ENCODE assay signal across 21 cellular contexts in genomic region chr1:29469457-29469856, GRCh38.
DNase-seq lines count a peak whose midpoint lies in the region; ATAC-seq and TF ChIP-seq lines count a peak whose summit lies in the region.
"Had no signal": no experiment of that assay in that cellular context is flagged by ENCODE, and none has a peak within 500 bp of the region (broad histone marks: within the 10 kb centered on the region; RNA-seq: fewer than 3 reads in every experiment).

No MANE protein-coding gene starts in this region.

- H3K36me3 ChIP-seq in BE2C: no peaks in the 10 kb centered on the region
- H3K36me3 ChIP-seq in gastroesophageal sphincter: no peaks in the 10 kb centered on the region
- no peaks in the 10 kb centered on the region for H3K36me3 ChIP-seq in ovary
- H3K36me3 ChIP-seq: esophagus squamous epithelium, heart left ventricle had no signal

- no peak overlapping the region for H3K27ac ChIP-seq in gastroesophageal sphincter
- H3K27ac ChIP-seq in ovary: no peak overlapping the region
- H3K27ac ChIP-seq: esophagus squamous epithelium, heart left ventricle had no signal

- ATAC-seq in gastroesophageal sphincter (peak; percentile 75), GM18873 (IDR thresholded peaks at IDR 0.05; ENCODE audit: low FRiP score, unreplicated experiment) (no peak)
- ATAC-seq: activated naive CD8-positive, alpha-beta T cell treated with anti-CD3 and anti-CD28 coated beads, Interleukin-2, amount 50 U/mL, for 24 hours; K562; stimulated activated naive CD8-positive, alpha-beta T cell treated with anti-CD3 and anti-CD28 coated beads, Interleukin-15, amount 100 ng/mL, for 72 hours had no signal

- intact Hi-C loops in ovary (cut with DNase I): no loop called here

- peaks cover 46% of the 10 kb centered on the region for H3K4me1 ChIP-seq in BE2C
- H3K4me1 ChIP-seq in gastroesophageal sphincter: no peaks in the 10 kb centered on the region
- no peaks in the 10 kb centered on the region for H3K4me1 ChIP-seq in ovary (ENCODE audit: insufficient read depth)
- H3K4me1 ChIP-seq: esophagus squamous epithelium, heart left ventricle had no signal

- TF ChIP-seq EP300 in gastroesophageal sphincter (IDR thresholded peaks at IDR 0.05) (no peak), ovary (IDR thresholded peaks at IDR 0.05) (no peak)

- TF ChIP-seq CTCF in BE2C (IDR thresholded peaks at IDR 0.05; ENCODE audit: low read depth, low read length) (no peak), gastroesophageal sphincter (IDR thresholded peaks at IDR 0.05) (no peak), ovary (IDR thresholded peaks at IDR 0.05) (no peak)

- TF ChIP-seq POLR2A in gastroesophageal sphincter (IDR thresholded peaks at IDR 0.05): no peak
- TF ChIP-seq POLR2A in ovary (IDR thresholded peaks at IDR 0.05): no peak

- H3K4me3 ChIP-seq in BE2C (ENCODE audit: low read depth, low read length) (no peak overlapping the region), gastroesophageal sphincter (no peak overlapping the region), ovary (no peak overlapping the region)
- H3K4me3 ChIP-seq: esophagus squamous epithelium, heart left ventricle, K562 had no signal

- DNase-seq in BE2C (peak; percentile 19), RPMI7951 (ENCODE audit: low read depth) (peak; percentile 62), ovary (peak in 3 of 5 donors; percentile 19 to 55 (median 40)), hepatic stellate cell (ENCODE audit: low spot score) (no peak), SK-N-DZ (ENCODE audit: low spot score) (no peak), NCI-H128 (lab: John Stamatoyannopoulos, UW; ENCODE audit: unreplicated experiment) (no peak)
- DNase-seq: activated CD4-positive, alpha-beta T cell treated with anti-CD3 and anti-CD28 coated beads for 1 hour; activated naive CD8-positive, alpha-beta T cell treated with anti-CD3 and anti-CD28 coated beads, Interleukin-2, amount 50 U/mL, for 24 hours; esophagus squamous epithelium; heart left ventricle; immature natural killer cell; mesendoderm; NCI-H1048; NCI-H2081 treated with DMSO at 0.1 percent for 48 hours; NCI-H510A treated with DMSO at 0.1 percent for 48 hours; SIG-M5; stimulated activated CD4-positive, alpha-beta T cell treated with anti-CD3 and anti-CD28 coated beads, Interleukin-1b, Interleukin-23, amount 100 ng/mL, for 48 hours; stimulated activated naive CD8-positive, alpha-beta T cell treated with anti-CD3 and anti-CD28 coated beads, Interleukin-15, amount 100 ng/mL, for 72 hours had no signal

- H3K9me3 ChIP-seq in BE2C (no peaks in the 10 kb centered on the region), gastroesophageal sphincter (peaks cover 0 to 27% (median 0%) of the 10 kb centered on the region in 3 donors), ovary (no peaks in the 10 kb centered on the region)

- WGBS in gastroesophageal sphincter (ENCODE audit: low coverage in 1 of 2), 2 donors: 38 to 100% methylated on average over 1 to 2 of the region's 4 CpGs
- WGBS in ovary, 3 donors: 56 to 64% (median 61%) methylated on average over 4 of the region's 4 CpGs

- H3K27me3 ChIP-seq in BE2C (no peaks in the 10 kb centered on the region), gastroesophageal sphincter (peaks cover 74% of the 10 kb centered on the region), ovary (no peaks in the 10 kb centered on the region)

Comparison
In these comparisons a context has a peak if more than half of its experiments do, and no peak if none do; other contexts are left out.
1. DNase-seq: peak in BE2C (single experiment), RPMI7951 (single experiment) and ovary (3 of 5); none in hepatic stellate cell (single experiment), SK-N-DZ (single experiment) and NCI-H128 (single experiment).